ENCODE assay signal across 38 cellular contexts in genomic region chr2:145283131-145283530, GRCh38.
"Had no signal": no experiment of that assay in that cellular context is flagged by ENCODE, and none has a peak within 500 bp of the region (broad histone marks: within the 10 kb centered on the region; RNA-seq: fewer than 3 reads in every experiment).

No MANE protein-coding gene starts in this region.

- H3K9me3 Mint-ChIP-seq: activated CD4-positive, alpha-beta memory T cell treated with anti-CD3 and anti-CD28 coated beads, Interleukin-2, amount 10 ng/mL, durations not matched to agents 7 days and 5 days; activated naive CD4-positive, alpha-beta T cell treated with anti-CD3 and anti-CD28 coated beads for 36 hours; activated T-cell treated with anti-CD3 and anti-CD28 coated beads, Interleukin-2, amount 50 U/mL, for 72 hours; activated T-helper 17 cell treated with anti-CD3 and anti-CD28 coated beads, Interleukin-2, amount 50 U/mL, for 72 hours had no signal

- H3K4me3 Mint-ChIP-seq: activated B cell treated with CpG ODN at 0.5 μM for 24 hours; activated CD4-positive, alpha-beta memory T cell treated with anti-CD3 and anti-CD28 coated beads, Interleukin-2, amount 10 ng/mL, durations not matched to agents 7 days and 5 days; activated naive CD4-positive, alpha-beta T cell treated with anti-CD3 and anti-CD28 coated beads for 36 hours; activated T-cell treated with anti-CD3 and anti-CD28 coated beads, Interleukin-2, amount 50 U/mL, for 72 hours; activated T-helper 17 cell treated with anti-CD3 and anti-CD28 coated beads, Interleukin-2, amount 50 U/mL, for 72 hours; brain had no signal

- H3K4me1 Mint-ChIP-seq: activated CD4-positive, alpha-beta memory T cell treated with anti-CD3 and anti-CD28 coated beads, Interleukin-2, amount 10 ng/mL, durations not matched to agents 7 days and 5 days; activated T-helper 17 cell treated with anti-CD3 and anti-CD28 coated beads, Interleukin-2, amount 50 U/mL, for 72 hours had no signal

- H3K36me3 Mint-ChIP-seq: activated naive CD4-positive, alpha-beta T cell treated with anti-CD3 and anti-CD28 coated beads, Interleukin-2, amount 50 U/mL, for 72 hours had no signal

- H3K27me3 Mint-ChIP-seq: activated B cell treated with CpG ODN at 0.5 μM for 24 hours; activated CD4-positive, alpha-beta memory T cell treated with anti-CD3 and anti-CD28 coated beads, Interleukin-2, amount 10 ng/mL, durations not matched to agents 7 days and 5 days had no signal

- H3K4me1 ChIP-seq: adrenal gland, Peyer's patch had no signal

- ATAC-seq: activated naive CD4-positive, alpha-beta T cell treated with anti-CD3 and anti-CD28 coated beads, Interleukin-2, amount 50 U/mL, for 72 hours; activated T-cell treated with anti-CD3 and anti-CD28 coated beads, Interleukin-2, amount 50 U/mL, for 72 hours; activated T-helper 17 cell treated with anti-CD3 and anti-CD28 coated beads, Interleukin-2, amount 50 U/mL, for 72 hours; PC-3; Right ventricle myocardium inferior had no signal

- H3K27ac Mint-ChIP-seq: activated B cell treated with CpG ODN at 0.5 μM for 24 hours; activated CD4-positive, alpha-beta memory T cell treated with anti-CD3 and anti-CD28 coated beads, Interleukin-2, amount 10 ng/mL, durations not matched to agents 7 days and 5 days; activated naive CD4-positive, alpha-beta T cell treated with anti-CD3 and anti-CD28 coated beads for 36 hours; activated naive CD4-positive, alpha-beta T cell treated with anti-CD3 and anti-CD28 coated beads, Interleukin-2, amount 50 U/mL, for 72 hours; activated T-cell treated with anti-CD3 and anti-CD28 coated beads, Interleukin-2, amount 50 U/mL, for 72 hours; activated T-helper 17 cell treated with anti-CD3 and anti-CD28 coated beads, Interleukin-2, amount 50 U/mL, for 72 hours; brain had no signal

- H3K36me3 ChIP-seq: adrenal gland, MG63, Peyer's patch had no signal

- DNase-seq: activated B cell treated with CpG ODN at 0.5 μM for 24 hours; activated CD4-positive, alpha-beta memory T cell treated with anti-CD3 and anti-CD28 coated beads, Interleukin-2, amount 10 ng/mL, durations not matched to agents 7 days and 5 days; activated CD4-positive, alpha-beta T cell treated with anti-CD3 and anti-CD28 coated beads for 48 hours; activated CD4-positive, CD25-positive, alpha-beta regulatory T cell treated with anti-CD3 and anti-CD28 coated beads, Interleukin-2, amount 50 U/mL, for 72 hours; activated gamma-delta T cell treated with Interleukin-2 at 50 U/mL for 16 hours; activated naive CD4-positive, alpha-beta T cell treated with anti-CD3 and anti-CD28 coated beads for 36 hours; activated T-cell treated with anti-CD3 and anti-CD28 coated beads, Interleukin-2, amount 50 U/mL, for 1 hour; activated T-cell treated with anti-CD3 and anti-CD28 coated beads, Interleukin-2, amount 50 U/mL, for 72 hours; adrenal gland; caudate nucleus; cerebellar nuclear complex; Kasumi-1; KG1; MG63; MV-4-11; NCI-H1092 treated with DMSO at 0.1 percent for 48 hours; NCI-H1417; NCI-H146; NCI-H187; NCI-H2029 treated with DMSO at 0.1 percent for 48 hours; NCI-H2171 treated with DMSO at 0.1 percent for 48 hours; NCI-H2227 treated with DMSO at 0.1 percent for 48 hours; NCI-H446 treated with DMSO at 0.1 percent for 48 hours; NCI-H524; NCI-H69; NCI-H82; PC-3; Peyer's patch; SIG-M5; SW 1271; T-helper 1 cell; T-helper 9 cell had no signal

- H3K27me3 ChIP-seq: adrenal gland, MG63, Peyer's patch had no signal

- H3K9me3 ChIP-seq: Peyer's patch had no signal

- H3K27ac ChIP-seq: adrenal gland, Peyer's patch, RWPE1, VCaP had no signal

- H3K4me3 ChIP-seq: adrenal gland, MG63, Peyer's patch had no signal
